ENCODE assay signal across 18 cellular contexts in the genomic region with DNA sequence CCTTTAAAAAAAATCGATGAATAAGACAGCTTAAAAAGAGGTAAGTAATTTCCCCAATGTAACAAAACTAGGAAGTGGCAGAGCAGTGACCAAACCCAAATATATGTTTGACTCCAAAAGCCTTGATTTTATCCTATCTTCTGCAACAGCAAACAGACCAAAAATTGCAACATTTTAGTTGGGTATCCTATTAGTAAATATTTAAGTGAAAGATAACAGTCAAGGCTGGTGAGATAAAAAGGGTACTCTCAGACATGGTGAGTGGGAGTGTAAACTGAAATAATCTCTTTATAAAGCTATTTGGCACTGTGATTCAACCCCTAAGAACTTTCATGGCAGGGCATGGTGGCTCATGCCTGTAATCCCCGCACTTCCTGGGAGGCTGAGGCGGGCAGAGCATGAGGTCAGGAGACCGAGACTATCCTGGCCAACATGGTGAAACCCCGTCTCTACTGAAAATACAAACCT. TPM values are rescaled to one million over a fixed set of nuclear protein-coding genes. Genes with fewer than 3 reads are reported as not detected.
DNase-seq lines count a peak whose midpoint lies in the region; ATAC-seq, FAIRE-seq and TF ChIP-seq lines count a peak whose summit lies in the region.
"Had no signal": no experiment of that assay in that cellular context is flagged by ENCODE, and none has a peak within 500 bp of the region (broad histone marks: within the 10 kb centered on the region; RNA-seq: fewer than 3 reads in every experiment).

No MANE protein-coding gene starts in this region.

- TF ChIP-seq EP300 in H1 (IDR thresholded peaks at IDR 0.05; ENCODE audit: borderline replicate concordance in 1 of 2, low read depth in 2 of 2, low read length in 2 of 2), result no peak

- H2AK5ac ChIP-seq in H1 (ENCODE audit: low read depth, low read length), result no peak overlapping the region

- no peak for TF ChIP-seq RAD21 in H1 (IDR thresholded peaks at IDR 0.05 in 1 of 2, conservative IDR thresholded peaks at IDR 0.05 in 1 of 2; ENCODE audit: low read depth in 2 of 2, low read length in 2 of 2)

- peak; percentile 25 for DNase-seq in ELR (ENCODE audit: low read depth)
- DNase-seq in PC-9, result peak; percentile 30 to 79
- DNase-seq in H1 (ENCODE audit: low read depth in 1 of 2, low spot score in 2 of 2), result no peak
- DNase-seq in pancreas, result peak in 2 of 6 donors; percentile 25 to 45
- DNase-seq in activated naive CD8-positive, alpha-beta T cell treated with anti-CD3 and anti-CD28 coated beads for 36 hours, result no peak
- DNase-seq: activated effector memory CD4-positive, alpha-beta T cell treated with Interleukin-2 at 50 U/mL for 16 hours; anterior cingulate cortex; colonic mucosa; DMS 273 treated with DMSO at 0.1 percent for 48 hours; head of caudate nucleus; NCI-H1694 treated with DMSO at 0.1 percent for 48 hours; stimulated activated naive CD8-positive, alpha-beta T cell treated with anti-CD3 and anti-CD28 coated beads, Interleukin-15, amount 100 ng/mL, for 72 hours; WERI-Rb-1 had no signal

- H3K36me3 ChIP-seq in PC-9 (ENCODE audit: low read depth) (no peaks in the 10 kb centered on the region; the same call in 1 of the 2 replicates), H1 (ENCODE audit: control insufficient read depth in 2 of 4, insufficient read depth in 4 of 4, low read length in 3 of 4) (no peaks in the 10 kb centered on the region), pancreas (no peaks in the 10 kb centered on the region)
- H3K36me3 ChIP-seq: colonic mucosa, vagina had no signal

- H3K27me3 Mint-ChIP-seq in activated naive CD8-positive, alpha-beta T cell treated with anti-CD3 and anti-CD28 coated beads for 36 hours, result no peaks in the 10 kb centered on the region
- H3K27me3 Mint-ChIP-seq: stimulated activated naive CD8-positive, alpha-beta T cell treated with anti-CD3 and anti-CD28 coated beads, Interleukin-15, amount 100 ng/mL, for 72 hours had no signal

- no peak overlapping the region for H3K56ac ChIP-seq in H1 (replicated peaks; ENCODE audit: insufficient read length, low read depth, low read length)

- TF ChIP-seq CTCF in PC-9 (conservative IDR thresholded peaks at IDR 0.05), result no peak
- TF ChIP-seq CTCF in H1 (IDR thresholded peaks at IDR 0.05; ENCODE audit: control extremely low read depth in 1 of 3, insufficient read depth in 1 of 3, low read depth in 1 of 3, low read length in 3 of 3), result no peak
- TF ChIP-seq CTCF in pancreas (IDR thresholded peaks at IDR 0.05), result no peak

- H3K79me2 ChIP-seq in PC-9 (ENCODE audit: low read depth) (peaks cover 28% of the 10 kb centered on the region), H1 (ENCODE audit: control insufficient read depth in 1 of 2, insufficient read depth in 2 of 2, low read length in 2 of 2) (peaks cover 4 to 27% of the 10 kb centered on the region in 2 experiments)
- H3K79me2 ChIP-seq: parathyroid adenoma had no signal

- H4K8ac ChIP-seq in H1 (ENCODE audit: extremely low read depth, insufficient read depth, low read length), result no peak overlapping the region

- H3K9ac ChIP-seq in H1 (replicated peaks in 1 of 4; ENCODE audit: extremely low read depth in 1 of 4, low read depth in 3 of 4, low read length in 3 of 4), result no peak overlapping the region
- H3K9ac ChIP-seq: parathyroid adenoma had no signal

- peaks cover 7% of the 10 kb centered on the region for H3K36me3 Mint-ChIP-seq in activated naive CD8-positive, alpha-beta T cell treated with anti-CD3 and anti-CD28 coated beads for 36 hours

- H3K9me3 ChIP-seq in PC-9 (ENCODE audit: insufficient read depth, low read depth) (no peaks in the 10 kb centered on the region; the same call in 1 of the 2 replicates), H1 (ENCODE audit: insufficient read depth in 2 of 2, low read depth in 1 of 2, low read length in 1 of 2) (no peaks in the 10 kb centered on the region; a peak in 1 of 4 replicates), pancreas (no peaks in the 10 kb centered on the region)
- H3K9me3 ChIP-seq: colonic mucosa, vagina had no signal

- H3K18ac ChIP-seq in H1 (ENCODE audit: extremely low read depth, low read length), result no peak overlapping the region

- H2BK12ac ChIP-seq in H1 (ENCODE audit: low read depth, low read length), result 0 out of 2 replicates have a peak overlapping the region, but pooled peaks have one; percentile 23

- 94% methylated on average over 5 of the region's 5 CpGs; no CpG with 5 or more reads in 1 of the 2 experiments for WGBS in H1 (ENCODE audit: extremely low coverage in 1 of 2, insufficient coverage in 1 of 2, insufficient read length in 1 of 2, insufficient replicate concordance in 2 of 2, low coverage in 1 of 2, low lambda C conversion rate in 2 of 2, missing lambda C conversion rate in 1 of 2), 2 experiments
- 23 to 26% methylated on average over 5 of the region's 5 CpGs for WGBS in pancreas, 2 donors

- peak overlapping the region; percentile 81 for H3K4me2 ChIP-seq in PC-9
- H3K4me2 ChIP-seq in H1 (ENCODE audit: insufficient read depth in 1 of 2, low read depth in 2 of 2, low read length in 2 of 2), result no peak overlapping the region

- no peak overlapping the region for H3K23ac ChIP-seq in H1 (ENCODE audit: insufficient read length)

- H3K4me3 Mint-ChIP-seq in activated naive CD8-positive, alpha-beta T cell treated with anti-CD3 and anti-CD28 coated beads for 36 hours, result no peak overlapping the region

- peak overlapping the region; percentile 83 for H3K27ac ChIP-seq in PC-9
- H3K27ac ChIP-seq in H1 (ENCODE audit: low read depth, low read length), result no peak overlapping the region
- H3K27ac ChIP-seq in pancreas, result peak overlapping the region in 2 of 4 donors; percentile 45 to 97
- H3K27ac ChIP-seq: colonic mucosa, parathyroid adenoma, vagina, WERI-Rb-1 had no signal

- H2BK5ac ChIP-seq in H1 (ENCODE audit: low read depth, low read length), result no peak overlapping the region

- ATAC-seq in pancreas, result peak in 3 of 4 donors; percentile 7 to 47 (median 12)
- ATAC-seq in HG03139 (IDR thresholded peaks at IDR 0.05; ENCODE audit: unreplicated experiment), result no peak
- no peak for ATAC-seq in HG02623 (IDR thresholded peaks at IDR 0.05; ENCODE audit: unreplicated experiment)
- ATAC-seq in HG02970 (IDR thresholded peaks at IDR 0.05; ENCODE audit: low FRiP score, unreplicated experiment), result no peak
- ATAC-seq: stimulated activated naive CD8-positive, alpha-beta T cell treated with anti-CD3 and anti-CD28 coated beads, Interleukin-15, amount 100 ng/mL, for 72 hours had no signal

- H2BK15ac ChIP-seq in H1 (ENCODE audit: low read length), result no peak overlapping the region

- 0 out of 2 replicates have a peak overlapping the region, but pooled peaks have one; percentile 9 for H2BK20ac ChIP-seq in H1 (ENCODE audit: low read length)

- H2AFZ ChIP-seq in PC-9, result 0 out of 2 replicates have a peak overlapping the region, but pooled peaks have one; percentile 27
- no peak overlapping the region for H2AFZ ChIP-seq in H1 (ENCODE audit: low read length)
- H2AFZ ChIP-seq: parathyroid adenoma had no signal

- peaks cover 32% of the 10 kb centered on the region for H3K4me1 Mint-ChIP-seq in activated naive CD8-positive, alpha-beta T cell treated with anti-CD3 and anti-CD28 coated beads for 36 hours

- TF ChIP-seq POLR2A in H1 (IDR thresholded peaks at IDR 0.05; ENCODE audit: control extremely low read depth in 1 of 2, low read depth in 2 of 2, low read length in 2 of 2), result no peak

- intact Hi-C loops in PC-9 (cut with micrococcal nuclease; ENCODE audit: unreplicated experiment), result loop anchor here (2.0 to 10.0 kb wide), 3 partner anchors 18 to 354 kb away; partner anchors contain the start of gene ZC3H12C
- intact Hi-C loops in pancreas (cut with DNase I), result no loop called here

- H3K4me1 ChIP-seq in PC-9 (replicated peaks; ENCODE audit: insufficient read depth) (peaks cover 57% of the 10 kb centered on the region), H1 (replicated peaks in 1 of 4; ENCODE audit: control insufficient read depth in 3 of 4, insufficient read depth in 4 of 4, low read length in 3 of 4) (peaks cover 4 to 11% (median 6%) of the 10 kb centered on the region in 4 experiments; a peak in 5 of 7 replicates), pancreas (peaks cover 9 to 27% (median 18%) of the 10 kb centered on the region in 3 donors)
- H3K4me1 ChIP-seq: colonic mucosa had no signal

- no peak overlapping the region for H4K5ac ChIP-seq in H1 (ENCODE audit: insufficient read length, low read depth, low read length)

- no peaks in the 10 kb centered on the region; the same call in 1 of the 2 replicates for H3K23me2 ChIP-seq in H1 (ENCODE audit: low read depth, low read length)

- no peak overlapping the region for H3K27ac Mint-ChIP-seq in activated naive CD8-positive, alpha-beta T cell treated with anti-CD3 and anti-CD28 coated beads for 36 hours

- H4K20me1 ChIP-seq in PC-9 (ENCODE audit: insufficient read depth), result peaks cover 16% of the 10 kb centered on the region
- H4K20me1 ChIP-seq in H1 (replicated peaks in 1 of 2; ENCODE audit: control insufficient read depth in 1 of 2, insufficient read depth in 2 of 2, low read length in 2 of 2), result peaks cover 4% of the 10 kb centered on the region in 2 experiments

- H3K4me3 ChIP-seq in PC-9 (no peak overlapping the region), H1 (ENCODE audit: extremely low read depth in 1 of 4, insufficient read depth in 2 of 4, low read depth in 3 of 4, low read length in 4 of 4) (0 out of 8 replicates have a peak overlapping the region, but pooled peaks of 1 of the 4 experiments have one; percentile 93), pancreas (no peak overlapping the region)
- H3K4me3 ChIP-seq: colonic mucosa, vagina had no signal

- BruUV-seq in PC-9 (replicated peaks; lab: Mats Ljungman, UMichigan), result no TSS peak

- POLR2A ChIA-PET in PC-9 (lab: Charles Lee; ENCODE audit: unreplicated experiment) (interaction anchor here (0.7 to 1.2 kb wide), 2 partner anchors 12 to 30 kb away, joined by 6 read pairs; no protein-coding TSS in a partner anchor), H1 (lab: Charles Lee; ENCODE audit: partially characterized antibody) (interaction anchor here (0.7 kb wide), 1 partner anchor 76 kb away, joined by 3 read pairs; no protein-coding TSS in a partner anchor)

- FAIRE-seq in H1 (lab: Jason Lieb, UNC), result no peak
- FAIRE-seq in pancreas (lab: Jason Lieb, UNC), result no peak

- H3K14ac ChIP-seq in H1 (ENCODE audit: insufficient read length), result no peak overlapping the region

- CTCF ChIA-PET in PC-9 (lab: Charles Lee) (no interaction called here), H1 (lab: Charles Lee; ENCODE audit: partially characterized antibody) (interaction anchor here (1.3 kb wide), 1 partner anchor 8 kb away, joined by 4 read pairs; no protein-coding TSS in a partner anchor)

- H3K4ac ChIP-seq in H1 (replicated peaks; ENCODE audit: insufficient read length, low read depth, low read length), result no peak overlapping the region

- H3K9me3 Mint-ChIP-seq in activated naive CD8-positive, alpha-beta T cell treated with anti-CD3 and anti-CD28 coated beads for 36 hours, result peaks cover 4% of the 10 kb centered on the region

- H2BK120ac ChIP-seq in H1 (replicated peaks; ENCODE audit: low read depth, low read length), result no peak overlapping the region

- H3K9me2 ChIP-seq in PC-9 (ENCODE audit: insufficient read depth), result no peaks in the 10 kb centered on the region

- no peaks in the 10 kb centered on the region for H3K79me1 ChIP-seq in H1 (ENCODE audit: low read depth, low read length)

- H3K27me3 ChIP-seq in PC-9 (ENCODE audit: insufficient read depth, low read depth) (no peaks in the 10 kb centered on the region), H1 (replicated peaks in 1 of 4; ENCODE audit: control insufficient read depth in 3 of 4, extremely low read depth in 1 of 4, insufficient read depth in 3 of 4, low read length in 3 of 4) (no peaks in the 10 kb centered on the region), pancreas (no peaks in the 10 kb centered on the region)
- H3K27me3 ChIP-seq: vagina had no signal

- peaks cover 40% of the 10 kb centered on the region for H3F3A ChIP-seq in PC-9 (ENCODE audit: insufficient read depth, low read depth)

- no peak overlapping the region for H4K91ac ChIP-seq in H1 (replicated peaks; ENCODE audit: insufficient read length, low read length)

RNA-seq across cellular contexts. Expression of gene RDX, which starts 1.9 kb away (rescaled TPM):
- total RNA-seq in PC-9 (2021) (143 and 196 TPM in 2 replicates), pancreas (10 to 100 TPM; 45.6 to 97.1 (median 58.9) TPM)
- total RNA-seq in H1 (2021; fragmentation: NEBNext Ultra II Directional; extraction: Animal tissue kit (Norgen Biotek cat#: 25700)), result 100 and 105 TPM in 2 replicates
- polyA plus RNA-seq in H1 (2011; rRNA removed) (10.8 and 27.4 TPM in 2 replicates), pancreas (10 to 100 TPM; 11.4 to 19.4 TPM)
- polyA plus RNA-seq in H1 (2011; cell fraction: cytosol; rRNA removed), result 29.5 TPM
- polyA plus RNA-seq in H1 (2011; cell fraction: nucleus; rRNA removed), result 10.8 TPM
- polyA plus RNA-seq in H1 (2012, experiment 1 of 2), result 63.9 to 148 TPM (median 82.8 TPM) in 4 replicates
- polyA plus RNA-seq in H1 (2012, experiment 2 of 2), result 3.8 TPM
- 56.8 TPM for polyA plus RNA-seq in H1 (2013, experiment 1 of 2)
- polyA plus RNA-seq in H1 (2013, experiment 2 of 2), result 59.3 TPM
- polyA minus RNA-seq in H1 (2011; rRNA and poly(A)+ RNA removed), result 35.5 and 93.8 TPM in 2 replicates
- polyA minus RNA-seq in H1 (2011; cell fraction: cytosol; rRNA and poly(A)+ RNA removed), result 90.1 TPM
- polyA minus RNA-seq in H1 (2011; cell fraction: nucleus; rRNA and poly(A)+ RNA removed), result 55.5 TPM
- total RNA-seq in activated naive CD8-positive, alpha-beta T cell treated with anti-CD3 and anti-CD28 coated beads for 36 hours, result 10 to 100 TPM; 33.7 to 35.6 TPM

Comparison
In these comparisons a context has a peak if more than half of its experiments do, and no peak if none do; other contexts are left out.
1. DNase-seq: peak in ELR (single experiment) and PC-9 (2 of 2); none in H1 (0 of 2) and activated naive CD8-positive, alpha-beta T cell treated with anti-CD3 and anti-CD28 coated beads for 36 hours (single experiment).
2. ATAC-seq: peak in pancreas (3 of 4); none in HG03139 (single experiment), HG02623 (single experiment) and HG02970 (single experiment).